Comparison of ENCODE assay signal across 15 cellular contexts in the genomic region with DNA sequence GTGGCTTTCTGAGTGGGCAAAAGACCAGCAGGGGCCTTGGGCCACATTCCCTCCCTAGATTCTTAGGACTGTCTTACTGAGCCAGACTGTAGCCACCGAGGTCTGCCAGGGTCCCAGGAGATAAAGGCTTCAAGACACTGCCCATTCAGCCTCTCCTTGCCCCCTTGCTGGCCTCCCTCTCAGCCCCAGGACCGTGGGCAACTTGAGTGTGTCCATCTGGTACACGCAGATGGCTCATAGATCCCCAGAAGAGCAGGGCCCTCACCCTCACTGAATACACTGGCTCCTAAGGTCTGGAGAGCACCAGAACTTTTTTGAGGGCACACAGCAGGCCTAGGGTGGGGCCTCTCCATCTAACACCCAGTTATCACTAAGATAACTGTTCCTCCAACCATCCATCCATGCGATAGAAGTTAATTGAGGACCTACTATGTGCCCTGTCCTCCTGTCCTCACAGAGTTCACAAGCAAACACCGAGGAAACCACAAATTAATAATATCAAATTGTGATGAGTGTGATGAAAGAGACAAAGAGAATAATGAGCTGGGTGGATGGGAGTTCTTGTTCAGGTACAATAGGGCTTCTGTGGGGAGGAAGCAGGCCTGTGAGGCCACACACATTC. TPM values are rescaled to one million over a fixed set of nuclear protein-coding genes. Genes with fewer than 3 reads are reported as not detected.
A peak's percentile ranks its signal among the peaks of the same experiment; 100 is the strongest.
DNase-seq lines count a peak whose midpoint lies in the region; ATAC-seq, FAIRE-seq and TF ChIP-seq lines count a peak whose summit lies in the region.
"Had no signal": no experiment of that assay in that cellular context is flagged by ENCODE, and none has a peak within 500 bp of the region (broad histone marks: within the 10 kb centered on the region; RNA-seq: fewer than 3 reads in every experiment).

No MANE protein-coding gene starts in this region.

- TF ChIP-seq POLR2A in IMR-90 (IDR thresholded peaks at IDR 0.05; ENCODE audit: low read depth, low read length) (peak; percentile 7; the same call in 1 of the 2 replicates), testis (IDR thresholded peaks at IDR 0.05) (no peak)

- H2BK20ac ChIP-seq in IMR-90 (ENCODE audit: low read depth, low read length), result peak overlapping the region; percentile 87

- H3K4me2 ChIP-seq in IMR-90 (ENCODE audit: low read depth, low read length), result no peak overlapping the region

- H4K91ac ChIP-seq in IMR-90 (ENCODE audit: insufficient read depth, low read depth, low read length), result peak overlapping the region; percentile 92

- no peak for TF ChIP-seq CTCF in IMR-90 (conservative IDR thresholded peaks at IDR 0.05; ENCODE audit: low read depth, low read length)
- TF ChIP-seq CTCF in testis (IDR thresholded peaks at IDR 0.05), result no peak

- FAIRE-seq in urothelium cell line (lab: Jason Lieb, UNC), result no peak
- FAIRE-seq: keratinocyte had no signal

- POLR2A ChIA-PET in IMR-90 (lab: Charles Lee; ENCODE audit: unreplicated experiment), result no interaction called here

- H3K27ac ChIP-seq in IMR-90 (ENCODE audit: insufficient read depth, low read length) (peak overlapping the region; percentile 45), caudate nucleus (ENCODE audit: low read depth, low read length) (peak overlapping the region; percentile 62), muscle layer of duodenum (ENCODE audit: low read length) (peak overlapping the region; percentile 51), testis (peak overlapping the region; percentile 64 to 81)

- peak overlapping the region; percentile 97 for H3K4ac ChIP-seq in IMR-90 (ENCODE audit: low read depth, low read length)

- no peaks in the 10 kb centered on the region for H4K20me1 ChIP-seq in IMR-90 (ENCODE audit: insufficient read depth, low read length)

- H3K18ac ChIP-seq in IMR-90 (ENCODE audit: low read depth, low read length), result peak overlapping the region; percentile 61

- in situ Hi-C loops in IMR-90 (cut with MboI; ENCODE audit: low sequenced_read_pairs), result no loop called here

- CTCF ChIA-PET in IMR-90 (lab: Yijun Ruan, JAX), result interaction anchor here (0.6 kb wide), 1 partner anchor 15 kb away, joined by 3 read pairs; no protein-coding TSS in a partner anchor

- peak overlapping the region; percentile 79 for H2AFZ ChIP-seq in IMR-90 (replicated peaks; ENCODE audit: low read length, poor library complexity)

- dilution Hi-C loops in IMR-90 (cut with HindIII; ENCODE audit: low sequenced_read_pairs, unreplicated experiment), result no loop called here

- 53% methylated on average over 2 of the region's 5 CpGs; no CpG with 5 or more reads in 1 of the 2 experiments for WGBS in IMR-90 (ENCODE audit: extremely low coverage in 2 of 2, insufficient read length in 1 of 2), 2 experiments
- 53 to 61% methylated on average over 3 to 5 of the region's 5 CpGs for WGBS in testis, 2 donors

- intact Hi-C loops in IMR-90 (cut with micrococcal nuclease) (loop anchor here (1.0 to 2.0 kb wide), 3 partner anchors 58 to 276 kb away; no protein-coding TSS in a partner anchor), testis (cut with DNase I; ENCODE audit: low total_unique reads) (loop anchor here (2.0 kb wide), 1 partner anchor 52 kb away; no protein-coding TSS in a partner anchor)

- H3K56ac ChIP-seq in IMR-90 (ENCODE audit: extremely low read depth, insufficient read depth, low read length), result 0 out of 2 replicates have a peak overlapping the region, but pooled peaks have one; percentile 1

- peak overlapping the region; percentile 71 for H2BK5ac ChIP-seq in IMR-90 (ENCODE audit: low read depth, low read length, poor library complexity, severe bottlenecking)

- no peak for ATAC-seq in IMR-90 (ENCODE audit: low read depth)

- H2AK9ac ChIP-seq in IMR-90 (replicated peaks; ENCODE audit: low read depth, low read length, poor library complexity), result peak overlapping the region; percentile 91

- no peak for TF ChIP-seq RAD21 in IMR-90 (IDR thresholded peaks at IDR 0.05; ENCODE audit: low read length)

- H3K9me3 ChIP-seq in IMR-90 (ENCODE audit: control insufficient read depth, insufficient read depth, low read length) (no peaks in the 10 kb centered on the region), muscle layer of duodenum (ENCODE audit: control insufficient read depth in 1 of 2, low read length in 2 of 2) (no peaks in the 10 kb centered on the region), testis (no peaks in the 10 kb centered on the region)

- no peak for DNase-seq in IMR-90
- no peak for DNase-seq in caudate nucleus (lab: John Stamatoyannopoulos, UW)
- no peak for DNase-seq in testis
- DNase-seq in urothelium cell line (ENCODE audit: low spot score), result no peak
- no peak for DNase-seq in NCI-H2227 treated with DMSO at 0.1 percent for 48 hours (lab: John Stamatoyannopoulos, UW)
- DNase-seq in NCI-H1694 treated with DMSO at 0.1 percent for 48 hours (lab: John Stamatoyannopoulos, UW), result no peak
- DNase-seq: activated naive CD4-positive, alpha-beta T cell treated with Interleukin-2 at 50 U/mL for 16 hours; CD8-positive, alpha-beta T cell; foreskin melanocyte; NCI-H774; stimulated activated CD4-positive, alpha-beta T cell treated with anti-CD3 and anti-CD28 coated beads, Interleukin-2, amount 100 ng/mL, for 24 hours had no signal

- H3K79me1 ChIP-seq in IMR-90 (ENCODE audit: low read depth in 1 of 2, low read length in 2 of 2), result peaks cover 0 to 39% of the 10 kb centered on the region in 2 experiments; a peak in 2 of 4 replicates

- peak overlapping the region; percentile 67 for H3K14ac ChIP-seq in IMR-90 (replicated peaks; ENCODE audit: low read depth, low read length)

- peak overlapping the region; percentile 94 for H4K5ac ChIP-seq in IMR-90 (ENCODE audit: low read depth, low read length)

- peaks cover 31% of the 10 kb centered on the region for H3K4me1 ChIP-seq in IMR-90 (ENCODE audit: control insufficient read depth, insufficient read depth, low read length)
- H3K4me1 ChIP-seq in muscle layer of duodenum (ENCODE audit: control insufficient read depth in 1 of 2, insufficient read depth in 2 of 2, low read length in 2 of 2), result peaks cover 3 to 6% of the 10 kb centered on the region in 2 donors
- peaks cover 49% of the 10 kb centered on the region for H3K4me1 ChIP-seq in testis

- H3K27me3 ChIP-seq in IMR-90 (ENCODE audit: control insufficient read depth, insufficient read depth, low read length) (no peaks in the 10 kb centered on the region), muscle layer of duodenum (ENCODE audit: low read depth, low read length) (no peaks in the 10 kb centered on the region), testis (no peaks in the 10 kb centered on the region)

- BruUV-seq in IMR-90 (replicated peaks; lab: Mats Ljungman, UMichigan), result no TSS peak

- H3K9me1 ChIP-seq in IMR-90 (ENCODE audit: insufficient read depth, low read length), result peaks cover 35% of the 10 kb centered on the region

- H3K36me3 ChIP-seq in IMR-90 (ENCODE audit: control insufficient read depth, insufficient read depth, low read length) (no peaks in the 10 kb centered on the region), muscle layer of duodenum (ENCODE audit: control insufficient read depth in 1 of 2, insufficient read depth in 2 of 2, low read length in 2 of 2) (no peaks in the 10 kb centered on the region), testis (ENCODE audit: low read depth, missing control alignments) (no peaks in the 10 kb centered on the region)

- peak overlapping the region; percentile 81 to 95; a peak in 3 of 4 replicates for H4K8ac ChIP-seq in IMR-90 (ENCODE audit: low read depth in 2 of 2, low read length in 2 of 2)

- H3K23ac ChIP-seq in IMR-90 (ENCODE audit: low read depth, low read length), result peak overlapping the region; percentile 92

- H2AK5ac ChIP-seq in IMR-90 (ENCODE audit: low read depth, low read length), result peak overlapping the region; percentile 96

- peak overlapping the region; percentile 90; the same call in 2 of the 3 replicates for H2BK15ac ChIP-seq in IMR-90 (ENCODE audit: low read depth, low read length)

- H3K4me3 ChIP-seq in IMR-90 (ENCODE audit: insufficient read depth, low read depth, low read length) (no peak overlapping the region), muscle layer of duodenum (ENCODE audit: low read depth in 1 of 2, low read length in 2 of 2) (no peak overlapping the region), testis (no peak overlapping the region)

- H3K9ac ChIP-seq in IMR-90 (ENCODE audit: low read depth, low read length), result peak overlapping the region; percentile 10

- H2BK120ac ChIP-seq in IMR-90 (ENCODE audit: low read depth, low read length), result peak overlapping the region; percentile 94

TF ChIP-seq in IMR-90, 13 proteins besides CTCF, POLR2A, EP300 and RAD21 (continues in another document):
- TF ChIP-seq MXI1 (IDR thresholded peaks at IDR 0.05; ENCODE audit: borderline replicate concordance, low read depth, low read length), result no peak
- TF ChIP-seq FOS (IDR thresholded peaks at IDR 0.05; ENCODE audit: low read depth, low read length), result no peak
- TF ChIP-seq USF2 (IDR thresholded peaks at IDR 0.05; ENCODE audit: low read depth, low read length), result no peak
- no peak for TF ChIP-seq SMC3 (IDR thresholded peaks at IDR 0.05; ENCODE audit: low read depth, low read length)
- no peak for TF ChIP-seq MAFK (IDR thresholded peaks at IDR 0.05; ENCODE audit: low read depth, low read length)

RNA-seq across cellular contexts. Expression of gene PDGFRB, which starts 4.9 kb away (rescaled TPM):
- total RNA-seq in IMR-90 (2012; rRNA removed), result 81.9 and 108 TPM in 2 replicates
- 122 and 124 TPM in 2 replicates for polyA plus RNA-seq in IMR-90 (2012; rRNA removed)
- polyA plus RNA-seq in IMR-90 (2012; cell fraction: cytosol; rRNA removed), result 69.9 and 116 TPM in 2 replicates
- polyA plus RNA-seq in IMR-90 (2012; cell fraction: nucleus; rRNA removed; ENCODE audit: low replicate concordance), result 238 and 330 TPM in 2 replicates
- 10 to 100 TPM; 71.2 to 87.0 TPM for total RNA-seq in testis
- 61.6 TPM for polyA plus RNA-seq in testis (ENCODE audit: insufficient read depth, low read depth, low replicate concordance)

RNA-seq across cellular contexts. Expression of gene CDX1, which starts 6.0 kb away (rescaled TPM):
- total RNA-seq in IMR-90 (2012; rRNA removed) (0.18 TPM in 1 of 2 replicates, not detected in the other), testis (1 to 10 TPM; 3.4 to 5.2 TPM)
- polyA plus RNA-seq in IMR-90 (2012; rRNA removed) (0.22 and 0.24 TPM in 2 replicates), testis (ENCODE audit: insufficient read depth, low read depth, low replicate concordance) (3.4 TPM)
- polyA plus RNA-seq in IMR-90 (2012; cell fraction: cytosol; rRNA removed), result 0.22 and 0.56 TPM in 2 replicates
- 0.28 and 0.41 TPM in 2 replicates for polyA plus RNA-seq in IMR-90 (2012; cell fraction: nucleus; rRNA removed; ENCODE audit: low replicate concordance)
- total RNA-seq: activated CD8-positive, alpha-beta memory T cell treated with anti-CD3 and anti-CD28 coated beads for 36 hours; CD8-positive, alpha-beta T cell; dermis blood vessel endothelial cell had no signal
- polyA plus RNA-seq: keratinocyte had no signal

RNA-seq across cellular contexts. Expression of gene SLC6A7, which starts 29.3 kb away (rescaled TPM):
- total RNA-seq in IMR-90 (2012; rRNA removed) (under 0.01 TPM in 1 of 2 replicates, not detected in the other), testis (under 1 TPM in 1 of 2 donors, not detected in 1; 0.12 TPM)
- polyA plus RNA-seq in IMR-90 (2012; rRNA removed) (not detected in 2 replicates), testis (ENCODE audit: insufficient read depth, low read depth, low replicate concordance) (not detected)
- polyA plus RNA-seq in IMR-90 (2012; cell fraction: cytosol; rRNA removed), result 0.01 TPM in 1 of 2 replicates, not detected in the other
- polyA plus RNA-seq in IMR-90 (2012; cell fraction: nucleus; rRNA removed; ENCODE audit: low replicate concordance), result 0.08 and 0.16 TPM in 2 replicates
- total RNA-seq: activated CD8-positive, alpha-beta memory T cell treated with anti-CD3 and anti-CD28 coated beads for 36 hours; CD8-positive, alpha-beta T cell; dermis blood vessel endothelial cell had no signal
- polyA plus RNA-seq: keratinocyte had no signal
